In the genomic region with DNA sequence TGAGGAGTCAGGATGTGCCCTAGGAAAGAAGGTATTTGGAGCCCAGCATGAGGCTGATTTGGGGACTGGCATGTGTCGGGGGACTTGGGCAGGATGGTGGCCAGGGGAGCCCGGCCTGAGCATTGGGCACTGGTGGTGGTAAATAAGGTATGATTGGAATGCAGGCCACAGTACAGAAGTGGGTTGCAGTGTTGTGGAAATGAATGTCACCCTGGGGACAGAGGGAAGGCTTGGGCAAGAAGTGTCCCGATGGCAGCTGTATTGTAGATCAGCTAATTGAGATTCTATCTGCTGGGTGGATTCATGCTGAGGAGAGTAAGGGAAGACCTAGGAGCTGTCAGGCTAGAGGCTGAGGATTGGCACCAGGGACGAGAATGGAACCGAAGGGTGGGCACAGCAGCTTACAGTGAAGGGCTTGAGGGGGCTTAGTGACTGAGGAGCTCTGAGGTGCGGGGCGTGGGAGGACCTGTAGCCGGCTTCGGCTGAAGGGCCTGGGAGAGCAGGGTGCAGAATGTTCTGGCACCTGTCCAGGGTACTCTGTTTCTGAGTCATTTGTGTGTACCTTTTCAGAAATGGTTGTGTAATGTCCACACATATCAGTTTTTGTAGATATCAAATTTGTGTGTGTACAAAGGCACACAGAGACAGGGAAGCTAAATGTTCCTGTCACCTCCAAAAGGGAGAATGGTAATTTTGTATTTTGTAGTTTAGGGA, we compare ENCODE assay signal across 8 cellular contexts.
DNase-seq lines count a peak whose midpoint lies in the region; ATAC-seq and TF ChIP-seq lines count a peak whose summit lies in the region.

No MANE protein-coding gene starts in this region.

- H3K79me2 ChIP-seq in GM23248 (ENCODE audit: insufficient read depth), result peaks cover 42% of the 10 kb centered on the region

- no peak overlapping the region for H3K4me3 ChIP-seq in GM23248
- no peak overlapping the region for H3K4me3 ChIP-seq in cardiac muscle cell
- H3K4me3 ChIP-seq in gastrocnemius medialis, result no peak overlapping the region
- H3K4me3 ChIP-seq in endodermal cell (ENCODE audit: low read length), result no peak overlapping the region

- no peak overlapping the region for H3K27ac Mint-ChIP-seq in endodermal cell

- peak in 1 of 2 donors; percentile 34 for TF ChIP-seq POLR2A in gastrocnemius medialis (IDR thresholded peaks at IDR 0.05)

- H3K4me3 Mint-ChIP-seq in endodermal cell, result no peak overlapping the region

- 85 to 86% methylated on average over 9 of the region's 9 CpGs for WGBS in GM23248 (ENCODE audit: low coverage in 1 of 2, low lambda C conversion rate in 2 of 2, missing lambda C conversion rate in 2 of 2), 2 experiments
- 93 to 94% methylated on average over 5 to 9 of the region's 9 CpGs for WGBS in endodermal cell (ENCODE audit: insufficient coverage in 1 of 2, insufficient read length in 1 of 2), 2 experiments

- no peaks in the 10 kb centered on the region for H3F3A ChIP-seq in GM23248 (ENCODE audit: insufficient read depth)

- DNase-seq in GM23248, result peak; percentile 31
- peak; percentile 77 for DNase-seq in RWPE1 (ENCODE audit: low spot score)
- DNase-seq in cardiac muscle cell (ENCODE audit: low read depth in 1 of 2, low spot score in 1 of 2), result peak; percentile 26 to 83
- peak; percentile 91 to 93 for DNase-seq in gastrocnemius medialis
- DNase-seq in endodermal cell, result no peak
- no peak for DNase-seq in stimulated activated CD4-positive, alpha-beta T cell treated with anti-CD3 and anti-CD28 coated beads, Interleukin-2, amount 100 ng/mL, for 48 hours

- in situ Hi-C loops in GM23248 (cut with MboI) (no loop called here), gastrocnemius medialis (cut with MboI; ENCODE audit: low sequenced_read_pairs in 4 of 4) (no loop called here)

- no peaks in the 10 kb centered on the region; the same call in 1 of the 2 replicates for H4K20me1 ChIP-seq in GM23248 (ENCODE audit: insufficient read depth)

- ATAC-seq in gastrocnemius medialis (peak; percentile 63 to 78), HG02610 (IDR thresholded peaks at IDR 0.05; ENCODE audit: unreplicated experiment) (no peak), HG02973 (IDR thresholded peaks at IDR 0.05; ENCODE audit: unreplicated experiment) (no peak)

- H3K27me3 ChIP-seq in GM23248 (replicated peaks; ENCODE audit: insufficient read depth) (no peaks in the 10 kb centered on the region), cardiac muscle cell (no peaks in the 10 kb centered on the region), gastrocnemius medialis (no peaks in the 10 kb centered on the region), endodermal cell (ENCODE audit: control insufficient read depth, insufficient read depth, low read length, poor library complexity, severe bottlenecking) (peaks cover 24% of the 10 kb centered on the region)

- H3K27me3 Mint-ChIP-seq in endodermal cell (ENCODE audit: insufficient read depth), result peaks cover 21% of the 10 kb centered on the region

- H3K9me2 ChIP-seq in GM23248 (ENCODE audit: insufficient read depth), result no peaks in the 10 kb centered on the region

- H3K4me2 ChIP-seq in GM23248 (ENCODE audit: unreplicated experiment), result no peak overlapping the region

- no peak for TF ChIP-seq CTCF in RWPE1 (conservative IDR thresholded peaks at IDR 0.05; ENCODE audit: low read depth)
- no peak for TF ChIP-seq CTCF in cardiac muscle cell (IDR thresholded peaks at IDR 0.05; ENCODE audit: low read depth, low read length)
- TF ChIP-seq CTCF in gastrocnemius medialis (IDR thresholded peaks at IDR 0.05 in 4 of 5, conservative IDR thresholded peaks at IDR 0.05 in 1 of 5), result no peak
- TF ChIP-seq CTCF in endodermal cell (conservative IDR thresholded peaks at IDR 0.05), result no peak

- H3K9ac ChIP-seq in GM23248 (no peak overlapping the region), endodermal cell (ENCODE audit: extremely low read depth, low read length, poor library complexity, severe bottlenecking) (no peak overlapping the region)

- H2AFZ ChIP-seq in GM23248, result no peak overlapping the region

- no peak overlapping the region for H3K27ac ChIP-seq in GM23248
- H3K27ac ChIP-seq in RWPE1, result peak overlapping the region; percentile 88
- no peak overlapping the region for H3K27ac ChIP-seq in cardiac muscle cell
- H3K27ac ChIP-seq in gastrocnemius medialis, result peak overlapping the region; percentile 87 to 91 (median 88)
- no peak overlapping the region for H3K27ac ChIP-seq in endodermal cell (ENCODE audit: low read depth, low read length)

- no peaks in the 10 kb centered on the region for H3K9me3 Mint-ChIP-seq in endodermal cell

- H3K4me1 ChIP-seq in GM23248 (ENCODE audit: insufficient read depth), result peaks cover 4% of the 10 kb centered on the region
- peaks cover 4% of the 10 kb centered on the region for H3K4me1 ChIP-seq in cardiac muscle cell (ENCODE audit: low read depth)
- H3K4me1 ChIP-seq in gastrocnemius medialis, result peaks cover 37 to 53% of the 10 kb centered on the region in 2 donors
- H3K4me1 ChIP-seq in endodermal cell (ENCODE audit: control insufficient read depth, insufficient read depth, low read length), result no peaks in the 10 kb centered on the region

- CTCF ChIA-PET in RWPE1 (lab: Yijun Ruan, JAX), result no interaction called here

- H3K9me3 ChIP-seq in GM23248 (ENCODE audit: low read depth), result no peaks in the 10 kb centered on the region
- no peaks in the 10 kb centered on the region for H3K9me3 ChIP-seq in cardiac muscle cell (ENCODE audit: low read depth)
- H3K9me3 ChIP-seq in gastrocnemius medialis, result no peaks in the 10 kb centered on the region
- H3K9me3 ChIP-seq in endodermal cell (ENCODE audit: control insufficient read depth, low read length), result no peaks in the 10 kb centered on the region

- POLR2A ChIA-PET in RWPE1 (lab: Yijun Ruan, JAX; ENCODE audit: low non-redundant PET), result no interaction called here

- intact Hi-C loops in gastrocnemius medialis (cut with DNase I; ENCODE audit: low total_unique reads), result loop anchor here (1.0 to 10.0 kb wide), 7 partner anchors 59 to 814 kb away; a partner anchor contains a TSS

- no peaks in the 10 kb centered on the region for H3K36me3 Mint-ChIP-seq in endodermal cell (ENCODE audit: low read depth)

- H3K4me1 Mint-ChIP-seq in endodermal cell, result peaks cover 20% of the 10 kb centered on the region

- H3K36me3 ChIP-seq in GM23248 (ENCODE audit: low read depth) (no peaks in the 10 kb centered on the region), cardiac muscle cell (no peaks in the 10 kb centered on the region), gastrocnemius medialis (no peaks in the 10 kb centered on the region), endodermal cell (ENCODE audit: control insufficient read depth, insufficient read depth, low read length) (no peaks in the 10 kb centered on the region)

Comparison
In these comparisons a context has a peak if more than half of its experiments do, and no peak if none do; other contexts are left out.
1. DNase-seq: peak in GM23248 (single experiment), RWPE1 (single experiment), cardiac muscle cell (2 of 2) and gastrocnemius medialis (2 of 2); none in endodermal cell (single experiment) and stimulated activated CD4-positive, alpha-beta T cell treated with anti-CD3 and anti-CD28 coated beads, Interleukin-2, amount 100 ng/mL, for 48 hours (0 of 2).
2. H3K27ac ChIP-seq: peak in RWPE1 (single experiment) and gastrocnemius medialis (4 of 4); none in GM23248 (single experiment), cardiac muscle cell (single experiment) and endodermal cell (single experiment).
3. ATAC-seq: peak in gastrocnemius medialis (2 of 2); none in HG02610 (single experiment) and HG02973 (single experiment).